ENCODE assay signal across 25 cellular contexts in genomic region chr19:23800281-23800680, GRCh38. TPM values are rescaled to one million over a fixed set of nuclear protein-coding genes. Genes with fewer than 3 reads are reported as not detected.
DNase-seq lines count a peak whose midpoint lies in the region; ATAC-seq lines count a peak whose summit lies in the region.
"Had no signal": no experiment of that assay in that cellular context is flagged by ENCODE, and none has a peak within 500 bp of the region (broad histone marks: within the 10 kb centered on the region; RNA-seq: fewer than 3 reads in every experiment).

No MANE protein-coding gene starts in this region.

- peaks cover 9% of the 10 kb centered on the region for H3K36me3 Mint-ChIP-seq in activated naive CD8-positive, alpha-beta T cell
- H3K36me3 Mint-ChIP-seq in activated naive CD8-positive, alpha-beta T cell treated with anti-CD3 and anti-CD28 coated beads, Interleukin-2, amount 50 U/mL, for 24 hours (ENCODE audit: low read depth) = peaks cover 13% of the 10 kb centered on the region
- H3K36me3 Mint-ChIP-seq in T-helper 17 cell (ENCODE audit: low read depth) = no peaks in the 10 kb centered on the region
- peaks cover 0 to 7% of the 10 kb centered on the region in 2 donors for H3K36me3 Mint-ChIP-seq in stimulated activated naive B cell treated with anti-CD40 and anti-IgM and Interleukin-4, amounts not matched to agents 10 μg/mL and 1 μg/mL and 100 μg/mL, for 72 hours

- no peak for ATAC-seq in activated naive CD8-positive, alpha-beta T cell treated with anti-CD3 and anti-CD28 coated beads, Interleukin-2, amount 50 U/mL, for 24 hours
- peak; percentile 58 for ATAC-seq in T-helper 17 cell
- ATAC-seq in stimulated activated naive B cell treated with anti-CD40 and anti-IgM and Interleukin-4, amounts not matched to agents 10 μg/mL and 1 μg/mL and 100 μg/mL, for 72 hours (replicated peaks) = peak; percentile 46 to 72
- ATAC-seq in GM19455 (IDR thresholded peaks at IDR 0.05; ENCODE audit: unreplicated experiment) = no peak
- ATAC-seq in GM19324 (IDR thresholded peaks at IDR 0.05; ENCODE audit: low FRiP score, unreplicated experiment) = no peak
- ATAC-seq: left cardiac atrium, WTC11 had no signal

- peak overlapping the region; percentile 32 for H3K4me3 Mint-ChIP-seq in activated naive CD8-positive, alpha-beta T cell
- H3K4me3 Mint-ChIP-seq in activated naive CD8-positive, alpha-beta T cell treated with anti-CD3 and anti-CD28 coated beads, Interleukin-2, amount 50 U/mL, for 24 hours = no peak overlapping the region
- H3K4me3 Mint-ChIP-seq in T-helper 17 cell = no peak overlapping the region
- no peak overlapping the region for H3K4me3 Mint-ChIP-seq in stimulated activated naive B cell treated with anti-CD40 and anti-IgM and Interleukin-4, amounts not matched to agents 10 μg/mL and 1 μg/mL and 100 μg/mL, for 72 hours
- H3K4me3 Mint-ChIP-seq: nephron, type B pancreatic cell, WTC11 had no signal

- H3K4me1 Mint-ChIP-seq in activated naive CD8-positive, alpha-beta T cell (ENCODE audit: low read depth) = peaks cover 30% of the 10 kb centered on the region
- peaks cover 31% of the 10 kb centered on the region for H3K4me1 Mint-ChIP-seq in activated naive CD8-positive, alpha-beta T cell treated with anti-CD3 and anti-CD28 coated beads, Interleukin-2, amount 50 U/mL, for 24 hours
- H3K4me1 Mint-ChIP-seq in T-helper 17 cell = peaks cover 20% of the 10 kb centered on the region
- H3K4me1 Mint-ChIP-seq in stimulated activated naive B cell treated with anti-CD40 and anti-IgM and Interleukin-4, amounts not matched to agents 10 μg/mL and 1 μg/mL and 100 μg/mL, for 72 hours = peaks cover 10 to 31% of the 10 kb centered on the region in 2 donors
- H3K4me1 Mint-ChIP-seq: nephron had no signal

- H3K27ac ChIP-seq in KOPT-K1 (ENCODE audit: low read depth, low read length, poor library complexity, severe bottlenecking) = peak overlapping the region; percentile 27
- H3K27ac ChIP-seq: breast epithelium, C4-2B, RWPE1, SJSA1 had no signal

- H3K9me3 ChIP-seq in KOPT-K1 (ENCODE audit: insufficient read depth, low read length, poor library complexity, severe bottlenecking) = peaks cover 23% of the 10 kb centered on the region
- H3K9me3 ChIP-seq in T-helper 17 cell (ENCODE audit: control insufficient read depth, low read length, poor library complexity, severe bottlenecking) = no peaks in the 10 kb centered on the region

- peaks cover 6% of the 10 kb centered on the region; the same call in 1 of the 2 replicates for H3K36me3 ChIP-seq in KOPT-K1 (ENCODE audit: insufficient read depth, low read length)
- H3K36me3 ChIP-seq: breast epithelium, SJSA1 had no signal

- no peaks in the 10 kb centered on the region for H3K27me3 Mint-ChIP-seq in activated naive CD8-positive, alpha-beta T cell
- no peaks in the 10 kb centered on the region for H3K27me3 Mint-ChIP-seq in activated naive CD8-positive, alpha-beta T cell treated with anti-CD3 and anti-CD28 coated beads, Interleukin-2, amount 50 U/mL, for 24 hours
- H3K27me3 Mint-ChIP-seq in T-helper 17 cell = no peaks in the 10 kb centered on the region
- H3K27me3 Mint-ChIP-seq in stimulated activated naive B cell treated with anti-CD40 and anti-IgM and Interleukin-4, amounts not matched to agents 10 μg/mL and 1 μg/mL and 100 μg/mL, for 72 hours = no peaks in the 10 kb centered on the region
- H3K27me3 Mint-ChIP-seq: type B pancreatic cell had no signal

- peaks cover 5% of the 10 kb centered on the region for H3K9me3 Mint-ChIP-seq in activated naive CD8-positive, alpha-beta T cell (ENCODE audit: low read depth)
- peaks cover 13% of the 10 kb centered on the region for H3K9me3 Mint-ChIP-seq in activated naive CD8-positive, alpha-beta T cell treated with anti-CD3 and anti-CD28 coated beads, Interleukin-2, amount 50 U/mL, for 24 hours
- H3K9me3 Mint-ChIP-seq in stimulated activated naive B cell treated with anti-CD40 and anti-IgM and Interleukin-4, amounts not matched to agents 10 μg/mL and 1 μg/mL and 100 μg/mL, for 72 hours = peaks cover 0 to 3% of the 10 kb centered on the region in 2 donors
- H3K9me3 Mint-ChIP-seq: type B pancreatic cell, WTC11 had no signal

- peak overlapping the region; percentile 68 for H3K27ac Mint-ChIP-seq in activated naive CD8-positive, alpha-beta T cell
- no peak overlapping the region for H3K27ac Mint-ChIP-seq in activated naive CD8-positive, alpha-beta T cell treated with anti-CD3 and anti-CD28 coated beads, Interleukin-2, amount 50 U/mL, for 24 hours
- H3K27ac Mint-ChIP-seq in T-helper 17 cell = peak overlapping the region; percentile 93
- no peak overlapping the region for H3K27ac Mint-ChIP-seq in stimulated activated naive B cell treated with anti-CD40 and anti-IgM and Interleukin-4, amounts not matched to agents 10 μg/mL and 1 μg/mL and 100 μg/mL, for 72 hours
- H3K27ac Mint-ChIP-seq: nephron, type B pancreatic cell, WTC11 had no signal

- no peak for DNase-seq in activated naive CD8-positive, alpha-beta T cell treated with anti-CD3 and anti-CD28 coated beads, Interleukin-2, amount 50 U/mL, for 24 hours
- no peak for DNase-seq in T-helper 17 cell
- no peak for DNase-seq in stimulated activated naive B cell treated with anti-CD40 and anti-IgM and Interleukin-4, amounts not matched to agents 10 μg/mL and 1 μg/mL and 100 μg/mL, for 72 hours
- DNase-seq: activated CD8-positive, alpha-beta memory T cell treated with anti-CD3 and anti-CD28 coated beads for 24 hours; activated gamma-delta T cell treated with Interleukin-2 at 50 U/mL for 16 hours; anterior cingulate cortex; hypothalamus; left cardiac atrium; NCI-H1105; NCI-H1930; NCI-H2171 treated with DMSO at 0.1 percent for 48 hours; NCI-H510A; stimulated activated CD4-positive, alpha-beta T cell treated with anti-CD3 and anti-CD28 coated beads, Interleukin-4, amount 100 ng/mL, for 4 hours; T-helper 1 cell had no signal

RNA-seq across cellular contexts. Expression of gene ZNF681, which starts 41.6 kb away (rescaled TPM):
- total RNA-seq in T-helper 17 cell = 1 to 10 TPM; 1.5 to 1.9 TPM

Comparison
In these comparisons a context has a peak if more than half of its experiments do, and no peak if none do; other contexts are left out.
1. H3K27ac Mint-ChIP-seq: peak in activated naive CD8-positive, alpha-beta T cell (single experiment) and T-helper 17 cell (single experiment); none in activated naive CD8-positive, alpha-beta T cell treated with anti-CD3 and anti-CD28 coated beads, Interleukin-2, amount 50 U/mL, for 24 hours (single experiment) and stimulated activated naive B cell treated with anti-CD40 and anti-IgM and Interleukin-4, amounts not matched to agents 10 μg/mL and 1 μg/mL and 100 μg/mL, for 72 hours (single experiment).
2. ATAC-seq: peak in T-helper 17 cell (single experiment) and stimulated activated naive B cell treated with anti-CD40 and anti-IgM and Interleukin-4, amounts not matched to agents 10 μg/mL and 1 μg/mL and 100 μg/mL, for 72 hours (2 of 2); none in activated naive CD8-positive, alpha-beta T cell treated with anti-CD3 and anti-CD28 coated beads, Interleukin-2, amount 50 U/mL, for 24 hours (single experiment), GM19455 (single experiment) and GM19324 (single experiment).